In genomic region chr7:100429637-100430449, GRCh38 we compare ENCODE assay signal across 1 cellular context.
TF ChIP-seq lines count a peak whose summit lies in the region.

Gene MEPCE, plus strand, starts transcription at chr7:100429831. Its CDS starts 188 bp downstream, at chr7:100430019.

TF ChIP-seq in GM12878, 131 proteins besides CTCF, POLR2A, EP300 and RAD21 (continued from another document and continues in another):
- TF ChIP-seq IRF5 (IDR thresholded peaks at IDR 0.05; ENCODE audit: borderline replicate concordance) (no peak), ZNF207 (IDR thresholded peaks at IDR 0.05; ENCODE audit: borderline replicate concordance) (peak; percentile 95), EZH2 (IDR thresholded peaks at IDR 0.05; ENCODE audit: borderline replicate concordance, control insufficient read depth, low read depth, low read length) (no peak), NFYA (IDR thresholded peaks at IDR 0.05; ENCODE audit: borderline replicate concordance, low read depth, low read length) (no peak), PAX8 (IDR thresholded peaks at IDR 0.05) (no peak), FOXK2 (IDR thresholded peaks at IDR 0.05) (no peak; the same call in 1 of the 2 replicates), DPF2 (IDR thresholded peaks at IDR 0.05) (peak; percentile 99), LARP7 (IDR thresholded peaks at IDR 0.05) (peak; percentile 96), RCOR1 (conservative IDR thresholded peaks at IDR 0.05; ENCODE audit: low read depth, low read length) (no peak), POLR2AphosphoS5 (IDR thresholded peaks at IDR 0.05; ENCODE audit: low read length) (peak; percentile 37), BCL11A (IDR thresholded peaks at IDR 0.05; ENCODE audit: low read depth, low read length) (no peak; the same call in 1 of the 2 replicates), CBX3 (IDR thresholded peaks at IDR 0.05; ENCODE audit: borderline replicate concordance, low read depth) (no peak), MXI1 (IDR thresholded peaks at IDR 0.05; ENCODE audit: low read depth, low read length) (no peak), PBX3 (IDR thresholded peaks at IDR 0.05; ENCODE audit: insufficient replicate concordance, low read depth, low read length) (no peak), USF2 (IDR thresholded peaks at IDR 0.05; ENCODE audit: borderline replicate concordance, low read depth, low read length) (no peak), ZNF217 (IDR thresholded peaks at IDR 0.05) (0 out of 2 replicates have a peak, but pooled peaks have one; percentile 37), ZBTB40 (IDR thresholded peaks at IDR 0.05; ENCODE audit: borderline replicate concordance) (no peak), ELK1 (IDR thresholded peaks at IDR 0.05; ENCODE audit: low read depth, low read length) (no peak), BRCA1 (IDR thresholded peaks at IDR 0.05; ENCODE audit: low read depth, low read length) (peak; percentile 64), CUX1 (IDR thresholded peaks at IDR 0.05; ENCODE audit: insufficient replicate concordance, low read depth, low read length) (no peak), ZNF384 (IDR thresholded peaks at IDR 0.05; ENCODE audit: borderline replicate concordance, low read depth, low read length) (no peak), NR2F1 (conservative IDR thresholded peaks at IDR 0.05) (peak; percentile 72; the same call in 1 of the 2 replicates), SUZ12 (IDR thresholded peaks at IDR 0.05; ENCODE audit: unreplicated experiment) (no peak), IKZF2 (IDR thresholded peaks at IDR 0.05) (no peak), NR2C2 (IDR thresholded peaks at IDR 0.05; ENCODE audit: borderline replicate concordance, control insufficient read depth, insufficient read length, low read depth) (no peak), SMC3 (IDR thresholded peaks at IDR 0.05; ENCODE audit: borderline replicate concordance, low read length) (no peak), MYC (IDR thresholded peaks at IDR 0.05; ENCODE audit: insufficient read depth, insufficient read length, insufficient replicate concordance, low read length, severe bottlenecking) (no peak), CBFB (IDR thresholded peaks at IDR 0.05; ENCODE audit: low read depth) (no peak; the same call in 1 of the 2 replicates), SUPT20H (IDR thresholded peaks at IDR 0.05; ENCODE audit: borderline replicate concordance, control insufficient read depth, low read depth, low read length) (no peak), NBN (IDR thresholded peaks at IDR 0.05) (no peak), ZBTB11 (CRISPR knock-in tag; IDR thresholded peaks at IDR 0.05) (no peak), KAT2A (conservative IDR thresholded peaks at IDR 0.05; ENCODE audit: control insufficient read depth, low read depth, low read length) (no peak), IRF3 (IDR thresholded peaks at IDR 0.05) (no peak), NFXL1 (IDR thresholded peaks at IDR 0.05; ENCODE audit: borderline replicate concordance) (no peak), USF1 (IDR thresholded peaks at IDR 0.05; ENCODE audit: borderline replicate concordance, extremely low read length, insufficient read depth, low read depth, low read length) (no peak), FOXM1 (IDR thresholded peaks at IDR 0.05; ENCODE audit: low read depth, low read length) (no peak), HDGF (IDR thresholded peaks at IDR 0.05) (no peak), NFIC (IDR thresholded peaks at IDR 0.05; ENCODE audit: low read depth, low read length) (no peak), SPI1 (IDR thresholded peaks at IDR 0.05; ENCODE audit: borderline replicate concordance, insufficient read depth, low read depth, low read length) (no peak), SREBF1 (IDR thresholded peaks at IDR 0.05; ENCODE audit: low read length) (no peak), CHD1 (IDR thresholded peaks at IDR 0.05; ENCODE audit: low read depth, low read length) (no peak; the same call in 1 of the 2 replicates)
